In genomic region chr5:149776376-149777305, GRCh38 we compare ENCODE assay signal across 13 cellular contexts. TPM values are rescaled to one million over a fixed set of nuclear protein-coding genes. Genes with fewer than 3 reads are reported as not detected.
DNase-seq lines count a peak whose midpoint lies in the region; ATAC-seq, FAIRE-seq and TF ChIP-seq lines count a peak whose summit lies in the region.
"Had no signal": no experiment of that assay in that cellular context is flagged by ENCODE, and none has a peak within 500 bp of the region (broad histone marks: within the 10 kb centered on the region; RNA-seq: fewer than 3 reads in every experiment).

No MANE protein-coding gene starts in this region.

- FAIRE-seq in GM12892 (lab: Jason Lieb, UNC): peak; percentile 88

- H3K36me3 ChIP-seq in prostate gland: no peaks in the 10 kb centered on the region
- H3K36me3 ChIP-seq: neutrophil had no signal

- ATAC-seq in omental fat pad (ENCODE audit: low FRiP score): no peak

- peak overlapping the region; percentile 46 to 53 for H3K27ac ChIP-seq in prostate gland
- H3K27ac ChIP-seq: neutrophil had no signal

- DNase-seq in GM12892 (ENCODE audit: insufficient read length): no peak
- peak; percentile 84 for DNase-seq in NCI-H2029 (lab: John Stamatoyannopoulos, UW)
- DNase-seq in epithelial cell of esophagus (ENCODE audit: low read depth): peak; percentile 42
- peak; percentile 40 for DNase-seq in prostate gland (ENCODE audit: low spot score)
- DNase-seq in H4 (ENCODE audit: low spot score): no peak
- DNase-seq in omental fat pad (ENCODE audit: low spot score): no peak
- DNase-seq in pons (ENCODE audit: low spot score): no peak
- DNase-seq in NAMALWA (ENCODE audit: low spot score): no peak
- DNase-seq: activated T-cell treated with anti-CD3 and anti-CD28 coated beads, Interleukin-2, amount 50 U/mL, for 1 hour; DMS79 treated with DMSO at 0.1 percent for 48 hours; GOT3; NCI-H1048 had no signal

- 32% methylated on average over 9 of the region's 9 CpGs for WGBS in prostate gland

- TF ChIP-seq POLR2A in GM12892 (IDR thresholded peaks at IDR 0.05; ENCODE audit: low read depth, low read length): no peak
- TF ChIP-seq POLR2A in prostate gland (IDR thresholded peaks at IDR 0.05): no peak

- peaks cover 5% of the 10 kb centered on the region for H3K4me1 ChIP-seq in prostate gland (replicated peaks)

- intact Hi-C loops in prostate gland (cut with DNase I): loop anchor here (1.0 to 5.0 kb wide), 2 partner anchors 46 to 51 kb away; partner anchors contain the start of gene PPARGC1B

- H3K4me3 ChIP-seq in epithelial cell of esophagus (ENCODE audit: low read length): no peak overlapping the region
- no peak overlapping the region for H3K4me3 ChIP-seq in prostate gland

- no peaks in the 10 kb centered on the region for H3K9me3 ChIP-seq in prostate gland
- H3K9me3 ChIP-seq: neutrophil had no signal

- H3K27me3 ChIP-seq in prostate gland (replicated peaks; ENCODE audit: insufficient read depth): no peaks in the 10 kb centered on the region
- H3K27me3 ChIP-seq: neutrophil had no signal

- TF ChIP-seq CTCF in epithelial cell of esophagus (IDR thresholded peaks at IDR 0.05; ENCODE audit: insufficient read depth, low read depth, low read length, missing control alignments) (no peak), prostate gland (IDR thresholded peaks at IDR 0.05) (no peak), omental fat pad (IDR thresholded peaks at IDR 0.05) (no peak)

RNA-seq across cellular contexts. Expression of gene PPARGC1B, which starts 46.5 kb away (rescaled TPM):
- 4.7 TPM for polyA plus RNA-seq in GM12892 (2012; ENCODE audit: missing spikeins)
- total RNA-seq in prostate gland (1 to 10 TPM; 4.2 to 5.8 TPM), omental fat pad (10 to 100 TPM in 3 of 4 donors, 1 to 10 TPM in 1; 8.7 to 15.2 (median 12.1) TPM)
- 0.62 and 0.77 TPM in 2 replicates for total RNA-seq in H4 (2014; rRNA removed; shearing (Covaris generic))

Comparison
In these comparisons a context has a peak if more than half of its experiments do, and no peak if none do; other contexts are left out.
1. DNase-seq: peak in NCI-H2029 (single experiment), epithelial cell of esophagus (single experiment) and prostate gland (single experiment); none in GM12892 (single experiment), H4 (single experiment), omental fat pad (single experiment), pons (single experiment) and NAMALWA (single experiment).